In genomic region chr1:200362421-200362820, GRCh38 we compare ENCODE assay signal across 27 cellular contexts. TPM values are rescaled to one million over a fixed set of nuclear protein-coding genes. Genes with fewer than 3 reads are reported as not detected.
DNase-seq lines count a peak whose midpoint lies in the region; ATAC-seq, FAIRE-seq and TF ChIP-seq lines count a peak whose summit lies in the region.
"Had no signal": no experiment of that assay in that cellular context is flagged by ENCODE, and none has a peak within 500 bp of the region (broad histone marks: within the 10 kb centered on the region; RNA-seq: fewer than 3 reads in every experiment).

No MANE protein-coding gene starts in this region.

- DNase-seq in H1 (ENCODE audit: low read depth in 1 of 2, low spot score in 2 of 2) (no peak), substantia nigra (lab: John Stamatoyannopoulos, UW) (peak in 35 of 49 donors; percentile 6 to 76 (median 33)), GM19240 (ENCODE audit: insufficient read length, low spot score) (no peak), tibial nerve (ENCODE audit: low spot score in 2 of 2) (no peak)
- DNase-seq in naive thymus-derived CD4-positive, alpha-beta T cell, result no peak
- DNase-seq: activated CD4-positive, alpha-beta memory T cell treated with anti-CD3 and anti-CD28 coated beads, Interleukin-2, amount 10 ng/mL, durations not matched to agents 7 days and 5 days; activated CD4-positive, CD25-positive, alpha-beta regulatory T cell treated with anti-CD3 and anti-CD28 coated beads, Interleukin-2, amount 50 U/mL, for 72 hours; esophagus squamous epithelium; islet precursor cell; NCI-H1105 treated with DMSO at 0.1 percent for 48 hours; NCI-H2081; NCI-H774; stimulated activated naive CD4-positive, alpha-beta T cell had no signal

- no peak overlapping the region; a peak in 1 of 4 replicates for H3K4me2 ChIP-seq in H1 (ENCODE audit: insufficient read depth in 1 of 2, low read depth in 2 of 2, low read length in 2 of 2)

- H3K9ac ChIP-seq in HUES64 (ENCODE audit: low read depth, low read length), result no peak overlapping the region
- no peak overlapping the region for H3K9ac ChIP-seq in H1 (replicated peaks in 1 of 4; ENCODE audit: extremely low read depth in 1 of 4, low read depth in 3 of 4, low read length in 3 of 4)
- H3K9ac ChIP-seq: GM23248 had no signal

- no peak overlapping the region for H3K4me3 Mint-ChIP-seq in naive thymus-derived CD4-positive, alpha-beta T cell
- H3K4me3 Mint-ChIP-seq: activated CD4-positive, alpha-beta memory T cell treated with anti-CD3 and anti-CD28 coated beads, Interleukin-2, amount 10 ng/mL, durations not matched to agents 7 days and 5 days; activated naive CD8-positive, alpha-beta T cell; neural crest cell; T-helper 1 cell treated with Interleukin-12 subunit alpha and Interleukin-12 subunit beta and Interleukin-4 antibody, amounts not matched to agents 30 μg/mL and 1 μg/mL, for 36 hours had no signal

- H3K79me1 ChIP-seq in H1 (ENCODE audit: low read depth, low read length), result no peaks in the 10 kb centered on the region

- H2BK15ac ChIP-seq in H1 (ENCODE audit: low read length), result no peak overlapping the region

- intact Hi-C loops in naive thymus-derived CD4-positive, alpha-beta T cell (cut with micrococcal nuclease), result no loop called here

- no peak overlapping the region for H3K23ac ChIP-seq in H1 (ENCODE audit: insufficient read length)

- H3K14ac ChIP-seq in H1 (ENCODE audit: insufficient read length), result no peak overlapping the region

- peaks cover 0 to 7% (median 0%) of the 10 kb centered on the region in 7 donors for H3K4me1 Mint-ChIP-seq in naive thymus-derived CD4-positive, alpha-beta T cell
- H3K4me1 Mint-ChIP-seq: activated CD4-positive, alpha-beta memory T cell treated with anti-CD3 and anti-CD28 coated beads, Interleukin-2, amount 10 ng/mL, durations not matched to agents 7 days and 5 days had no signal

- H3K4me1 ChIP-seq in HUES64 (ENCODE audit: insufficient read depth, low read length) (peaks cover 51% of the 10 kb centered on the region), H1 (replicated peaks in 1 of 4; ENCODE audit: control insufficient read depth in 3 of 4, insufficient read depth in 4 of 4, low read length in 3 of 4) (peaks cover 4 to 36% (median 23%) of the 10 kb centered on the region in 4 experiments; a peak in 6 of 7 replicates), mesodermal cell (ENCODE audit: control insufficient read depth, insufficient read depth, low read length, poor library complexity, severe bottlenecking) (peaks cover 33% of the 10 kb centered on the region), tibial nerve (no peaks in the 10 kb centered on the region)
- H3K4me1 ChIP-seq in naive thymus-derived CD4-positive, alpha-beta T cell (ENCODE audit: control insufficient read depth in 2 of 2, insufficient read depth in 2 of 2, low read length in 2 of 2), result no peaks in the 10 kb centered on the region
- H3K4me1 ChIP-seq: esophagus squamous epithelium, vagina had no signal

- TF ChIP-seq POLR2A in H1 (IDR thresholded peaks at IDR 0.05; ENCODE audit: control extremely low read depth in 1 of 2, low read depth in 2 of 2, low read length in 2 of 2), result no peak
- no peak for TF ChIP-seq POLR2A in tibial nerve (IDR thresholded peaks at IDR 0.05)

- no peak for TF ChIP-seq RAD21 in H1 (IDR thresholded peaks at IDR 0.05 in 1 of 2, conservative IDR thresholded peaks at IDR 0.05 in 1 of 2; ENCODE audit: low read depth in 2 of 2, low read length in 2 of 2)

- H3K9me3 Mint-ChIP-seq in naive thymus-derived CD4-positive, alpha-beta T cell, result no peaks in the 10 kb centered on the region
- H3K9me3 Mint-ChIP-seq: activated CD4-positive, alpha-beta memory T cell treated with anti-CD3 and anti-CD28 coated beads, Interleukin-2, amount 10 ng/mL, durations not matched to agents 7 days and 5 days; CD14-positive monocyte; neural crest cell; T-helper 1 cell treated with Interleukin-12 subunit alpha and Interleukin-12 subunit beta and Interleukin-4 antibody, amounts not matched to agents 30 μg/mL and 1 μg/mL, for 36 hours had no signal

- peak; percentile 32 for FAIRE-seq in H1 (lab: Jason Lieb, UNC)
- FAIRE-seq: astrocyte, D721Med, frontal cortex, GM12878 had no signal

- H3K27me3 Mint-ChIP-seq in naive thymus-derived CD4-positive, alpha-beta T cell, result peaks cover 0 to 6% (median 0%) of the 10 kb centered on the region in 5 donors
- H3K27me3 Mint-ChIP-seq: activated naive CD8-positive, alpha-beta T cell had no signal

- TF ChIP-seq EP300 in H1 (IDR thresholded peaks at IDR 0.05; ENCODE audit: borderline replicate concordance in 1 of 2, low read depth in 2 of 2, low read length in 2 of 2), result no peak
- no peak for TF ChIP-seq EP300 in tibial nerve (IDR thresholded peaks at IDR 0.05)

- CTCF ChIA-PET in H1 (lab: Charles Lee; ENCODE audit: partially characterized antibody), result interaction anchor here (0.8 to 5.1 kb wide), 3 partner anchors 13 to 82 kb away, joined by 3 to 36 read pairs (median 3); no protein-coding TSS in a partner anchor
- CTCF ChIA-PET in naive thymus-derived CD4-positive, alpha-beta T cell (lab: Charles Lee), result no interaction called here

- peak overlapping the region; percentile 86; the same call in 1 of the 2 replicates for H2BK5ac ChIP-seq in H1 (ENCODE audit: low read depth, low read length)

- H4K5ac ChIP-seq in H1 (ENCODE audit: insufficient read length, low read depth, low read length), result no peak overlapping the region

- no peaks in the 10 kb centered on the region for H3K23me2 ChIP-seq in H1 (ENCODE audit: low read depth, low read length)

- no peaks in the 10 kb centered on the region for H4K20me1 ChIP-seq in H1 (replicated peaks in 1 of 2; ENCODE audit: control insufficient read depth in 1 of 2, insufficient read depth in 2 of 2, low read length in 2 of 2)

- H3K27ac Mint-ChIP-seq in naive thymus-derived CD4-positive, alpha-beta T cell, result no peak overlapping the region
- H3K27ac Mint-ChIP-seq: activated CD4-positive, alpha-beta memory T cell treated with anti-CD3 and anti-CD28 coated beads, Interleukin-2, amount 10 ng/mL, durations not matched to agents 7 days and 5 days; activated naive CD8-positive, alpha-beta T cell; T-helper 1 cell treated with Interleukin-12 subunit alpha and Interleukin-12 subunit beta and Interleukin-4 antibody, amounts not matched to agents 30 μg/mL and 1 μg/mL, for 36 hours had no signal

- H3K27ac ChIP-seq in HUES64 (ENCODE audit: low read depth, low read length) (peak overlapping the region; percentile 99), H1 (ENCODE audit: low read depth, low read length) (peak overlapping the region; percentile 59), mesodermal cell (ENCODE audit: low read depth, low read length, severe bottlenecking) (peak overlapping the region; percentile 68), substantia nigra (ENCODE audit: low read depth, low read length, poor library complexity, severe bottlenecking) (peak overlapping the region; percentile 80), tibial nerve (no peak overlapping the region)
- H3K27ac ChIP-seq in naive thymus-derived CD4-positive, alpha-beta T cell (ENCODE audit: low read depth, low read length), result no peak overlapping the region
- H3K27ac ChIP-seq: esophagus squamous epithelium, thoracic aorta, vagina had no signal

- peak overlapping the region; percentile 92 for H2BK12ac ChIP-seq in H1 (ENCODE audit: low read depth, low read length)

- H3K9me3 ChIP-seq in HUES64 (ENCODE audit: insufficient read depth, low read depth, low read length) (no peaks in the 10 kb centered on the region), H1 (ENCODE audit: insufficient read depth in 2 of 2, low read depth in 1 of 2, low read length in 1 of 2) (no peaks in the 10 kb centered on the region), mesodermal cell (ENCODE audit: control insufficient read depth, low read length) (no peaks in the 10 kb centered on the region), tibial nerve (no peaks in the 10 kb centered on the region)
- no peaks in the 10 kb centered on the region for H3K9me3 ChIP-seq in naive thymus-derived CD4-positive, alpha-beta T cell (ENCODE audit: control insufficient read depth in 2 of 3, low read length in 3 of 3)
- H3K9me3 ChIP-seq: esophagus squamous epithelium, thoracic aorta, vagina had no signal

- H3K36me3 Mint-ChIP-seq in naive thymus-derived CD4-positive, alpha-beta T cell, result peaks cover 0 to 11% (median 8%) of the 10 kb centered on the region in 5 donors

- H3K36me3 ChIP-seq in HUES64 (ENCODE audit: insufficient read depth, low read length) (no peaks in the 10 kb centered on the region), H1 (ENCODE audit: control insufficient read depth in 2 of 4, insufficient read depth in 4 of 4, low read length in 3 of 4) (peaks cover 0 to 5% (median 2%) of the 10 kb centered on the region in 4 experiments; a peak in 3 of 8 replicates), mesodermal cell (ENCODE audit: control insufficient read depth, insufficient read depth, low read length) (no peaks in the 10 kb centered on the region), tibial nerve (no peaks in the 10 kb centered on the region)
- H3K36me3 ChIP-seq in naive thymus-derived CD4-positive, alpha-beta T cell (ENCODE audit: control insufficient read depth in 2 of 3, insufficient read depth in 3 of 3, low read length in 3 of 3), result no peaks in the 10 kb centered on the region
- H3K36me3 ChIP-seq: esophagus squamous epithelium, thoracic aorta, vagina had no signal

- H3K4ac ChIP-seq in H1 (replicated peaks; ENCODE audit: insufficient read length, low read depth, low read length), result peak overlapping the region; percentile 25

- no peaks in the 10 kb centered on the region for H3K79me2 ChIP-seq in H1 (ENCODE audit: control insufficient read depth in 1 of 2, insufficient read depth in 2 of 2, low read length in 2 of 2)

- peak overlapping the region; percentile 58 for H4K91ac ChIP-seq in H1 (replicated peaks; ENCODE audit: insufficient read length, low read length)

- H2BK120ac ChIP-seq in H1 (replicated peaks; ENCODE audit: low read depth, low read length), result peak overlapping the region; percentile 57

- H2BK20ac ChIP-seq in H1 (ENCODE audit: low read length), result peak overlapping the region; percentile 98

- H4K8ac ChIP-seq in H1 (ENCODE audit: extremely low read depth, insufficient read depth, low read length), result no peak overlapping the region

- H3K27me3 ChIP-seq in HUES64 (ENCODE audit: insufficient read depth, low read length), result no peaks in the 10 kb centered on the region
- no peaks in the 10 kb centered on the region for H3K27me3 ChIP-seq in H1 (replicated peaks in 1 of 4; ENCODE audit: control insufficient read depth in 3 of 4, extremely low read depth in 1 of 4, insufficient read depth in 3 of 4, low read length in 3 of 4)
- no peaks in the 10 kb centered on the region for H3K27me3 ChIP-seq in tibial nerve
- H3K27me3 ChIP-seq in naive thymus-derived CD4-positive, alpha-beta T cell (ENCODE audit: control insufficient read depth in 2 of 2, insufficient read depth in 2 of 2, low read length in 2 of 2), result no peaks in the 10 kb centered on the region
- H3K27me3 ChIP-seq: esophagus squamous epithelium, vagina had no signal

- no peak for ATAC-seq in naive thymus-derived CD4-positive, alpha-beta T cell
- ATAC-seq in HG02885 (IDR thresholded peaks at IDR 0.05; ENCODE audit: poor library complexity, unreplicated experiment), result no peak

- 63% methylated on average over 2 of the region's 2 CpGs for WGBS in HUES64
- whole genome bisulfite sequencing in H1 (ENCODE audit: extremely low coverage in 1 of 2, insufficient coverage in 1 of 2, insufficient read length in 1 of 2, insufficient replicate concordance in 2 of 2, low coverage in 1 of 2, low lambda C conversion rate in 2 of 2, missing lambda C conversion rate in 1 of 2), 2 experiments, result 47% methylated on average over 2 of the region's 2 CpGs; no CpG with 5 or more reads in 1 of the 2 experiments
- no CpG with 5 or more reads among the region's 2 CpGs for WGBS in mesodermal cell (ENCODE audit: insufficient coverage in 2 of 2), 2 experiments
- 78 to 80% methylated on average over 2 of the region's 2 CpGs for WGBS in tibial nerve, 2 donors

- TF ChIP-seq CTCF in H1 (IDR thresholded peaks at IDR 0.05; ENCODE audit: control extremely low read depth in 1 of 3, insufficient read depth in 1 of 3, low read depth in 1 of 3, low read length in 3 of 3) (no peak), tibial nerve (IDR thresholded peaks at IDR 0.05) (no peak)

- H2AFZ ChIP-seq in H1 (ENCODE audit: low read length), result no peak overlapping the region
- H2AFZ ChIP-seq: GM23248 had no signal

- POLR2A ChIA-PET in H1 (lab: Charles Lee; ENCODE audit: partially characterized antibody), result interaction anchor here (1.1 to 5.0 kb wide), 6 partner anchors 8 to 48 kb away, joined by 3 to 51 read pairs (median 20); partner anchors contain the start of gene ZNF281
- POLR2A ChIA-PET in naive thymus-derived CD4-positive, alpha-beta T cell (lab: Charles Lee), result no interaction called here

- H3K4me3 ChIP-seq in HUES64 (ENCODE audit: low read length), result no peak overlapping the region
- H3K4me3 ChIP-seq in H1 (ENCODE audit: extremely low read depth in 1 of 4, insufficient read depth in 2 of 4, low read depth in 3 of 4, low read length in 4 of 4), result no peak overlapping the region
- H3K4me3 ChIP-seq in mesodermal cell (ENCODE audit: extremely low read depth, insufficient read depth, low read length, poor library complexity, severe bottlenecking), result no peak overlapping the region
- no peak overlapping the region for H3K4me3 ChIP-seq in tibial nerve
- H3K4me3 ChIP-seq in naive thymus-derived CD4-positive, alpha-beta T cell (ENCODE audit: low read length), result no peak overlapping the region
- H3K4me3 ChIP-seq: esophagus squamous epithelium, GM12878, GM23248, thoracic aorta, vagina had no signal

- H3K18ac ChIP-seq in H1 (ENCODE audit: extremely low read depth, low read length), result peak overlapping the region; percentile 66; the same call in 1 of the 2 replicates

- no peak overlapping the region for H3K56ac ChIP-seq in H1 (replicated peaks; ENCODE audit: insufficient read length, low read depth, low read length)

- H2AK5ac ChIP-seq in H1 (ENCODE audit: low read depth, low read length), result peak overlapping the region; percentile 57; the same call in 1 of the 2 replicates

RNA-seq across cellular contexts. Expression of gene ZNF281, which starts 47.4 kb away (rescaled TPM):
- polyA plus RNA-seq in HUES64 (2013, experiment 1 of 2), result 48.9 TPM
- 49.6 TPM for polyA plus RNA-seq in HUES64 (2013, experiment 2 of 2)
- 61.3 and 61.4 TPM in 2 replicates for total RNA-seq in H1 (2021; fragmentation: NEBNext Ultra II Directional; extraction: Animal tissue kit (Norgen Biotek cat#: 25700))
- 11.8 and 19.5 TPM in 2 replicates for polyA plus RNA-seq in H1 (2011; rRNA removed)
- polyA plus RNA-seq in H1 (2011; cell fraction: cytosol; rRNA removed), result 16.8 TPM
- 14.6 TPM for polyA plus RNA-seq in H1 (2011; cell fraction: nucleus; rRNA removed)
- polyA plus RNA-seq in H1 (2012, experiment 1 of 2), result 30.0 to 45.5 TPM (median 33.7 TPM) in 4 replicates
- 3.2 TPM for polyA plus RNA-seq in H1 (2012, experiment 2 of 2)
- polyA plus RNA-seq in H1 (2013, experiment 1 of 2), result 54.2 TPM
- polyA plus RNA-seq in H1 (2013, experiment 2 of 2), result 50.5 TPM
- 42.1 and 46.2 TPM in 2 replicates for polyA minus RNA-seq in H1 (2011; rRNA and poly(A)+ RNA removed)
- 31.3 TPM for polyA minus RNA-seq in H1 (2011; cell fraction: cytosol; rRNA and poly(A)+ RNA removed)
- polyA minus RNA-seq in H1 (2011; cell fraction: nucleus; rRNA and poly(A)+ RNA removed), result 38.9 TPM
- 27.1 TPM for polyA plus RNA-seq in mesodermal cell (2013, experiment 1 of 2)
- polyA plus RNA-seq in mesodermal cell (2013, experiment 2 of 2), result 28.1 TPM
- 10 to 100 TPM in 1 of 4 donors, 1 to 10 TPM in 3; 8.0 to 12.9 (median 8.9) TPM for total RNA-seq in tibial nerve
- 10 to 100 TPM; 16.3 to 27.6 (median 25.8) TPM for total RNA-seq in naive thymus-derived CD4-positive, alpha-beta T cell
- polyA plus RNA-seq in naive thymus-derived CD4-positive, alpha-beta T cell, result 10 to 100 TPM; 28.1 to 35.3 TPM

Comparison
In these comparisons a context has a peak if more than half of its experiments do, and no peak if none do; other contexts are left out.
1. H3K27ac ChIP-seq: peak in HUES64 (single experiment), H1 (single experiment), mesodermal cell (single experiment) and substantia nigra (single experiment); none in tibial nerve (0 of 4) and naive thymus-derived CD4-positive, alpha-beta T cell (single experiment).
2. DNase-seq: peak in substantia nigra (35 of 49); none in H1 (0 of 2), GM19240 (single experiment), tibial nerve (0 of 2) and naive thymus-derived CD4-positive, alpha-beta T cell (0 of 9).